Comparison of ENCODE assay signal across 8 cellular contexts in genomic region chr15:90955911-90956310, GRCh38. TPM values are rescaled to one million over a fixed set of nuclear protein-coding genes. Genes with fewer than 3 reads are reported as not detected.
DNase-seq lines count a peak whose midpoint lies in the region; ATAC-seq, FAIRE-seq and TF ChIP-seq lines count a peak whose summit lies in the region.

No MANE protein-coding gene starts in this region.

- no peak for DNase-seq in activated CD4-positive, alpha-beta T cell treated with anti-CD3 and anti-CD28 coated beads for 36 hours
- DNase-seq in activated CD4-positive, alpha-beta T cell treated with anti-CD3 and anti-CD28 coated beads, Interleukin-2, amount 50 U/mL, for 1 hour, result no peak
- DNase-seq in NCI-H2227 treated with DMSO at 0.1 percent for 48 hours (lab: John Stamatoyannopoulos, UW) (peak; percentile 8), chondrocyte (ENCODE audit: low spot score) (peak; percentile 76), small intestine (peak; percentile 47), COLO829 (ENCODE audit: low spot score) (no peak)
- no peak for DNase-seq in activated effector memory CD4-positive, alpha-beta T cell treated with anti-CD3 and anti-CD28 coated beads, Interleukin-2, amount 50 U/mL, for 16 hours

- H3K27me3 ChIP-seq in small intestine (ENCODE audit: control insufficient read depth in 2 of 2, insufficient read depth in 2 of 2, low read length in 2 of 2), result no peaks in the 10 kb centered on the region

- H3K4me1 Mint-ChIP-seq in activated CD4-positive, alpha-beta T cell treated with anti-CD3 and anti-CD28 coated beads for 36 hours, result peaks cover 13% of the 10 kb centered on the region
- H3K4me1 Mint-ChIP-seq in chondrocyte (ENCODE audit: low read depth), result peaks cover 33% of the 10 kb centered on the region

- no peak for TF ChIP-seq CTCF in chondrocyte (IDR thresholded peaks at IDR 0.05)

- no peaks in the 10 kb centered on the region for H3K9me3 Mint-ChIP-seq in activated CD4-positive, alpha-beta T cell treated with anti-CD3 and anti-CD28 coated beads for 36 hours (ENCODE audit: low read depth)
- H3K9me3 Mint-ChIP-seq in chondrocyte (ENCODE audit: low read depth), result no peaks in the 10 kb centered on the region

- H3K4me1 ChIP-seq in small intestine (ENCODE audit: control insufficient read depth in 2 of 2, insufficient read depth in 1 of 2, low read depth in 1 of 2, low read length in 1 of 2), result peaks cover 3% of the 10 kb centered on the region in 2 donors

- peak overlapping the region; percentile 84 for H3K4me3 Mint-ChIP-seq in activated CD4-positive, alpha-beta T cell treated with anti-CD3 and anti-CD28 coated beads for 36 hours
- peak overlapping the region; percentile 80 for H3K4me3 Mint-ChIP-seq in chondrocyte (ENCODE audit: unreplicated experiment)

- POLR2A ChIA-PET in activated CD4-positive, alpha-beta T cell treated with anti-CD3 and anti-CD28 coated beads for 36 hours (lab: Charles Lee), result interaction anchor here (0.6 to 1.8 kb wide), 6 partner anchors 21 to 316 kb away, joined by 3 to 6 read pairs (median 4); partner anchors contain the start of genes PRC1 and UNC45A

- H3K36me3 ChIP-seq in small intestine (ENCODE audit: control insufficient read depth in 2 of 2, insufficient read depth in 2 of 2, low read length in 2 of 2), result peaks cover 0 to 3% of the 10 kb centered on the region in 2 donors

- intact Hi-C loops in activated CD4-positive, alpha-beta T cell treated with anti-CD3 and anti-CD28 coated beads for 36 hours (cut with DNase I, micrococcal nuclease), result loop anchor here (1.0 to 5.0 kb wide), 12 partner anchors 21 to 316 kb away; partner anchors contain the start of genes PRC1 (in 2 of the 2), UNC45A (in 2 of the 2) and BLM (in 1 of the 2)

- no peak overlapping the region for H3K27ac ChIP-seq in small intestine (ENCODE audit: low read depth in 1 of 2, low read length in 1 of 2)

- H3K4me3 ChIP-seq in small intestine (ENCODE audit: low read depth in 1 of 2, low read length in 2 of 2), result no peak overlapping the region

- no peak for ATAC-seq in activated CD4-positive, alpha-beta T cell treated with anti-CD3 and anti-CD28 coated beads for 36 hours
- ATAC-seq in HG03342 (IDR thresholded peaks at IDR 0.05; ENCODE audit: unreplicated experiment), result no peak

- CTCF ChIA-PET in activated CD4-positive, alpha-beta T cell treated with anti-CD3 and anti-CD28 coated beads for 36 hours (lab: Charles Lee), result interaction anchor here (0.7 to 10.9 kb wide), 20 partner anchors 8 to 395 kb away, joined by 3 to 139 read pairs (median 6); partner anchors contain the start of genes FURIN, HDDC3, PRC1 and UNC45A

- FAIRE-seq in small intestine (lab: Jason Lieb, UNC), result no peak

- no peaks in the 10 kb centered on the region for H3K27me3 Mint-ChIP-seq in activated CD4-positive, alpha-beta T cell treated with anti-CD3 and anti-CD28 coated beads for 36 hours
- no peaks in the 10 kb centered on the region for H3K27me3 Mint-ChIP-seq in chondrocyte (ENCODE audit: low read depth)

- no peaks in the 10 kb centered on the region for H3K9me3 ChIP-seq in small intestine (ENCODE audit: control insufficient read depth, low read depth)

- peak overlapping the region; percentile 88 for H3K27ac Mint-ChIP-seq in activated CD4-positive, alpha-beta T cell treated with anti-CD3 and anti-CD28 coated beads for 36 hours
- peak overlapping the region; percentile 63 for H3K27ac Mint-ChIP-seq in chondrocyte (ENCODE audit: unreplicated experiment)

- WGBS in small intestine, 3 donors, result 11 to 46% (median 22%) methylated on average over 9 of the region's 9 CpGs

- H3K36me3 Mint-ChIP-seq in activated CD4-positive, alpha-beta T cell treated with anti-CD3 and anti-CD28 coated beads for 36 hours (ENCODE audit: low read depth), result peaks cover 37% of the 10 kb centered on the region
- H3K36me3 Mint-ChIP-seq in chondrocyte (ENCODE audit: low read depth), result peaks cover 11% of the 10 kb centered on the region

RNA-seq across cellular contexts. Expression of gene RCCD1, which starts 1.2 kb away (rescaled TPM):
- total RNA-seq in activated CD4-positive, alpha-beta T cell treated with anti-CD3 and anti-CD28 coated beads for 36 hours, result 10 to 100 TPM; 28.9 to 37.4 TPM
- total RNA-seq in chondrocyte, result 13.2 to 14.3 TPM (median 14.2 TPM) in 3 replicates
- 10 to 100 TPM in 1 of 3 donors, 1 to 10 TPM in 2; 4.9 to 13.2 (median 6.3) TPM for polyA plus RNA-seq in small intestine

RNA-seq across cellular contexts. Expression of gene UNC45A, which starts 20.8 kb away (rescaled TPM):
- 10 to 100 TPM; 51.4 to 65.6 TPM for total RNA-seq in activated CD4-positive, alpha-beta T cell treated with anti-CD3 and anti-CD28 coated beads for 36 hours
- 70.9 to 85.7 TPM (median 73.2 TPM) in 3 replicates for total RNA-seq in chondrocyte
- polyA plus RNA-seq in small intestine, result 10 to 100 TPM; 37.7 to 65.1 (median 49.7) TPM

RNA-seq across cellular contexts. Expression of gene HDDC3, which starts 23.6 kb away (rescaled TPM):
- 10 to 100 TPM; 34.2 to 41.2 TPM for total RNA-seq in activated CD4-positive, alpha-beta T cell treated with anti-CD3 and anti-CD28 coated beads for 36 hours
- 10.5 to 12.2 TPM (median 10.8 TPM) in 3 replicates for total RNA-seq in chondrocyte
- 10 to 100 TPM; 21.8 to 33.0 (median 32.7) TPM for polyA plus RNA-seq in small intestine

RNA-seq across cellular contexts. Expression of gene PRC1, which starts 38.4 kb away (rescaled TPM):
- 100 to 1,000 TPM; 111 to 157 TPM for total RNA-seq in activated CD4-positive, alpha-beta T cell treated with anti-CD3 and anti-CD28 coated beads for 36 hours
- 29.6 to 41.7 TPM (median 32.5 TPM) in 3 replicates for total RNA-seq in chondrocyte
- polyA plus RNA-seq in small intestine, result 10 to 100 TPM in 2 of 3 donors, 1 to 10 TPM in 1; 5.4 to 55.4 (median 11.4) TPM

RNA-seq across cellular contexts. Expression of gene MAN2A2, which starts 52.8 kb away (rescaled TPM):
- total RNA-seq in activated CD4-positive, alpha-beta T cell treated with anti-CD3 and anti-CD28 coated beads for 36 hours, result 100 to 1,000 TPM in 1 of 2 experiments, 10 to 100 TPM in 1; 76.6 to 104 TPM
- 49.4 to 57.0 TPM (median 51.4 TPM) in 3 replicates for total RNA-seq in chondrocyte
- 10 to 100 TPM; 15.1 to 22.8 (median 22.6) TPM for polyA plus RNA-seq in small intestine

Comparison
In these comparisons a context has a peak if more than half of its experiments do, and no peak if none do; other contexts are left out.
1. DNase-seq: peak in NCI-H2227 treated with DMSO at 0.1 percent for 48 hours (single experiment), chondrocyte (single experiment) and small intestine (single experiment); none in activated CD4-positive, alpha-beta T cell treated with anti-CD3 and anti-CD28 coated beads for 36 hours (single experiment), activated CD4-positive, alpha-beta T cell treated with anti-CD3 and anti-CD28 coated beads, Interleukin-2, amount 50 U/mL, for 1 hour (single experiment), activated effector memory CD4-positive, alpha-beta T cell treated with anti-CD3 and anti-CD28 coated beads, Interleukin-2, amount 50 U/mL, for 16 hours (single experiment) and COLO829 (single experiment).